ENCODE assay signal across 14 cellular contexts in the genomic region with DNA sequence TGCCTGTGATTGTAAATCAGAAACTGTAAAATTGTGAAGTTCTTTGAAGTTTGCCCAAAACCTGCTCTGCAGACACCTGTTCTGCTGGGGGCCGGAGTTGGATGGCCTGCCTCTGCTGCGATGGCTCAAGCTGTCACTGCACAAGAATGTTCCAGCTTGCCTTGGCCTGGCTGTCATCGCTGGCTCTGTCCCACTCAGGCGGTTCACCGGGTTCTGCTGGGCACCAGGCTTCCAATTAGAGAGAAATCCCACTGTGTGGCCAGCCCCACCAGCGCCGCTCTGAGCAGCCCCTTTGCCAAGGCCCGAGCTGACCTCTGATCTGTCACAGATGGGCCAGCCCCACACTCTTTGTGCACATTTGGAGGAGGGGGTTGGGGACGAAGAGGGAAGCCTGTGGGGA.
"Had no signal": no experiment of that assay in that cellular context is flagged by ENCODE, and none has a peak within 500 bp of the region (broad histone marks: within the 10 kb centered on the region; RNA-seq: fewer than 3 reads in every experiment).

No MANE protein-coding gene starts in this region.

- ATAC-seq: sciatic nerve, T-helper 17 cell had no signal

- H3K9me3 ChIP-seq: adrenal gland, esophagus muscularis mucosa, neutrophil, uterus had no signal

- H3K27me3 ChIP-seq: adrenal gland, brain microvascular endothelial cell, esophagus muscularis mucosa, neutrophil, uterus had no signal

- FAIRE-seq: kidney, TTC549 had no signal

- H3K4me3 ChIP-seq: adrenal gland, esophagus muscularis mucosa, uterus had no signal

- H3K4me1 ChIP-seq: adrenal gland, esophagus muscularis mucosa, uterus had no signal

- H3K36me3 ChIP-seq: adrenal gland, brain microvascular endothelial cell, neutrophil, uterus had no signal

- H3K27ac ChIP-seq: adrenal gland, brain microvascular endothelial cell, esophagus muscularis mucosa, neutrophil, uterus had no signal

- DNase-seq: activated CD4-positive, alpha-beta T cell treated with anti-CD3 and anti-CD28 coated beads, Interleukin-2, amount 10 ng/mL, durations not matched to agents 7 days and 5 days; activated CD4-positive, CD25-positive, alpha-beta regulatory T cell; activated naive CD4-positive, alpha-beta T cell treated with anti-CD3 and anti-CD28 coated beads, Interleukin-2, amount 50 U/mL, for 16 hours; adrenal gland; brain microvascular endothelial cell; kidney; naive B cell; stimulated activated CD4-positive, alpha-beta T cell treated with anti-CD3 and anti-CD28 coated beads, Interleukin-4, amount 100 ng/mL, for 1 hour; T-helper 17 cell; uterus had no signal
